21 cellular contexts compared by ENCODE assay signal in genomic region chr17:62794666-62794971, GRCh38. TPM values are rescaled to one million over a fixed set of nuclear protein-coding genes. Genes with fewer than 3 reads are reported as not detected.
DNase-seq lines count a peak whose midpoint lies in the region; ATAC-seq and TF ChIP-seq lines count a peak whose summit lies in the region.
"Had no signal": no experiment of that assay in that cellular context is flagged by ENCODE, and none has a peak within 500 bp of the region (broad histone marks: within the 10 kb centered on the region; RNA-seq: fewer than 3 reads in every experiment).

No MANE protein-coding gene starts in this region.

- H2BK15ac ChIP-seq in IMR-90 (ENCODE audit: low read depth, low read length) (peak overlapping the region; percentile 88; the same call in 2 of the 3 replicates), H9 (ENCODE audit: low read depth, low read length) (no peak overlapping the region)

- H3K27ac ChIP-seq in IMR-90 (ENCODE audit: insufficient read depth, low read length) (no peak overlapping the region), testis (no peak overlapping the region), H9 (ENCODE audit: insufficient read length, low read depth, low read length) (no peak overlapping the region)
- H3K27ac ChIP-seq in naive thymus-derived CD4-positive, alpha-beta T cell (ENCODE audit: low read depth, low read length): no peak overlapping the region
- H3K27ac ChIP-seq: 22Rv1, PC-9, sigmoid colon had no signal

- H3K36me3 ChIP-seq in IMR-90 (ENCODE audit: control insufficient read depth, insufficient read depth, low read length) (no peaks in the 10 kb centered on the region), testis (ENCODE audit: low read depth, missing control alignments) (no peaks in the 10 kb centered on the region)
- no peaks in the 10 kb centered on the region for H3K36me3 ChIP-seq in naive thymus-derived CD4-positive, alpha-beta T cell (ENCODE audit: control insufficient read depth in 2 of 3, insufficient read depth in 3 of 3, low read length in 3 of 3)
- H3K36me3 ChIP-seq: sigmoid colon had no signal

- no peak overlapping the region for H2AFZ ChIP-seq in IMR-90 (replicated peaks; ENCODE audit: low read length, poor library complexity)
- H2AFZ ChIP-seq in H9 (ENCODE audit: low read length): no peak overlapping the region
- H2AFZ ChIP-seq: PC-9 had no signal

- POLR2A ChIA-PET in IMR-90 (lab: Charles Lee; ENCODE audit: unreplicated experiment): no interaction called here
- POLR2A ChIA-PET in activated CD8-positive, alpha-beta T cell treated with anti-CD3 and anti-CD28 coated beads, Interleukin-2, amount 10 ng/mL, durations not matched to agents 7 days and 5 days (lab: Charles Lee): no interaction called here
- POLR2A ChIA-PET in naive thymus-derived CD4-positive, alpha-beta T cell (lab: Charles Lee): no interaction called here

- H3K4me3 Mint-ChIP-seq in T-helper 1 cell treated with Interleukin-12 subunit alpha and Interleukin-12 subunit beta and Interleukin-4 antibody, amounts not matched to agents 30 μg/mL and 1 μg/mL, for 36 hours: peak overlapping the region; percentile 2
- H3K4me3 Mint-ChIP-seq in activated CD8-positive, alpha-beta T cell treated with anti-CD3 and anti-CD28 coated beads, Interleukin-2, amount 10 ng/mL, durations not matched to agents 7 days and 5 days: no peak overlapping the region
- peak overlapping the region in 9 of 10 donors; percentile 37 to 79 (median 63) for H3K4me3 Mint-ChIP-seq in naive thymus-derived CD4-positive, alpha-beta T cell
- no peak overlapping the region for H3K4me3 Mint-ChIP-seq in H9
- H3K4me3 Mint-ChIP-seq: type B pancreatic cell had no signal

- peak overlapping the region; percentile 99 for H2AK5ac ChIP-seq in IMR-90 (ENCODE audit: low read depth, low read length)
- no peak overlapping the region for H2AK5ac ChIP-seq in H9 (ENCODE audit: insufficient read length, low read length)

- dilution Hi-C loops in IMR-90 (cut with HindIII; ENCODE audit: low sequenced_read_pairs, unreplicated experiment): no loop called here

- no peak for TF ChIP-seq RAD21 in IMR-90 (IDR thresholded peaks at IDR 0.05; ENCODE audit: low read length)

- H3K79me1 ChIP-seq in IMR-90 (ENCODE audit: low read depth in 1 of 2, low read length in 2 of 2): no peaks in the 10 kb centered on the region
- H3K79me1 ChIP-seq in H9 (ENCODE audit: insufficient read depth, low read depth, low read length, poor library complexity, severe bottlenecking): no peaks in the 10 kb centered on the region

- H3K4me1 ChIP-seq in IMR-90 (ENCODE audit: control insufficient read depth, insufficient read depth, low read length) (peaks cover 12% of the 10 kb centered on the region), testis (no peaks in the 10 kb centered on the region), H9 (ENCODE audit: insufficient read depth, low read length) (no peaks in the 10 kb centered on the region)
- peaks cover 0 to 5% of the 10 kb centered on the region in 2 donors for H3K4me1 ChIP-seq in naive thymus-derived CD4-positive, alpha-beta T cell (ENCODE audit: control insufficient read depth in 2 of 2, insufficient read depth in 2 of 2, low read length in 2 of 2)
- H3K4me1 ChIP-seq: sigmoid colon had no signal

- H2BK20ac ChIP-seq in IMR-90 (ENCODE audit: low read depth, low read length) (peak overlapping the region; percentile 41), H9 (ENCODE audit: low read depth, low read length, poor library complexity, severe bottlenecking) (no peak overlapping the region)

- ATAC-seq in IMR-90 (ENCODE audit: low read depth) (no peak), GM19035 (IDR thresholded peaks at IDR 0.05; ENCODE audit: unreplicated experiment) (no peak)
- no peak for ATAC-seq in activated CD8-positive, alpha-beta T cell treated with anti-CD3 and anti-CD28 coated beads, Interleukin-2, amount 10 ng/mL, durations not matched to agents 7 days and 5 days
- no peak for ATAC-seq in naive thymus-derived CD4-positive, alpha-beta T cell

- 0 out of 2 replicates have a peak, but pooled peaks cover 5% of the 10 kb centered on the region for H3K9me1 ChIP-seq in IMR-90 (ENCODE audit: insufficient read depth, low read length)

- peak overlapping the region; percentile 70; the same call in 1 of the 2 replicates for H4K91ac ChIP-seq in IMR-90 (ENCODE audit: insufficient read depth, low read depth, low read length)
- H4K91ac ChIP-seq in H9 (ENCODE audit: insufficient read length, low read depth, low read length): no peak overlapping the region

- H3K4me3 ChIP-seq in IMR-90 (ENCODE audit: insufficient read depth, low read depth, low read length) (no peak overlapping the region), testis (no peak overlapping the region)
- peak overlapping the region; percentile 29 for H3K4me3 ChIP-seq in naive thymus-derived CD4-positive, alpha-beta T cell (ENCODE audit: low read length)
- H3K4me3 ChIP-seq: PC-9, sigmoid colon had no signal

- DNase-seq in T-helper 1 cell (no peak), IMR-90 (no peak), testis (no peak), H9 (no peak)
- no peak for DNase-seq in activated CD8-positive, alpha-beta T cell treated with anti-CD3 and anti-CD28 coated beads, Interleukin-2, amount 10 ng/mL, durations not matched to agents 7 days and 5 days
- no peak for DNase-seq in naive thymus-derived CD4-positive, alpha-beta T cell
- DNase-seq: activated CD4-positive, CD25-positive, alpha-beta regulatory T cell; cortex of kidney; HCEC 1CT; mesendoderm; NCI-H2029; NCI-H69; occipital lobe; PC-9; sigmoid colon; SK-N-SH; stimulated activated CD4-positive, alpha-beta T cell treated with anti-CD3 and anti-CD28 coated beads, Interleukin-2, amount 100 ng/mL, for 48 hours had no signal

- no TSS peak for BruUV-seq in IMR-90 (replicated peaks; lab: Mats Ljungman, UMichigan)

- TF ChIP-seq CTCF in IMR-90 (conservative IDR thresholded peaks at IDR 0.05; ENCODE audit: low read depth, low read length): no peak
- TF ChIP-seq CTCF in testis (IDR thresholded peaks at IDR 0.05): no peak
- no peak for TF ChIP-seq CTCF in H9 (conservative IDR thresholded peaks at IDR 0.05)

- H3K27ac Mint-ChIP-seq in T-helper 1 cell treated with Interleukin-12 subunit alpha and Interleukin-12 subunit beta and Interleukin-4 antibody, amounts not matched to agents 30 μg/mL and 1 μg/mL, for 36 hours: no peak overlapping the region
- H3K27ac Mint-ChIP-seq in activated CD8-positive, alpha-beta T cell treated with anti-CD3 and anti-CD28 coated beads, Interleukin-2, amount 10 ng/mL, durations not matched to agents 7 days and 5 days: peak overlapping the region; percentile 22
- peak overlapping the region in 2 of 9 donors; percentile 14 to 36 for H3K27ac Mint-ChIP-seq in naive thymus-derived CD4-positive, alpha-beta T cell
- no peak overlapping the region for H3K27ac Mint-ChIP-seq in H9
- H3K27ac Mint-ChIP-seq: type B pancreatic cell had no signal

- H3K9me3 Mint-ChIP-seq in T-helper 1 cell treated with Interleukin-12 subunit alpha and Interleukin-12 subunit beta and Interleukin-4 antibody, amounts not matched to agents 30 μg/mL and 1 μg/mL, for 36 hours: peaks cover 7% of the 10 kb centered on the region
- no peaks in the 10 kb centered on the region for H3K9me3 Mint-ChIP-seq in activated CD8-positive, alpha-beta T cell treated with anti-CD3 and anti-CD28 coated beads, Interleukin-2, amount 10 ng/mL, durations not matched to agents 7 days and 5 days (ENCODE audit: insufficient read depth)
- peaks cover 0 to 17% (median 3%) of the 10 kb centered on the region in 11 donors for H3K9me3 Mint-ChIP-seq in naive thymus-derived CD4-positive, alpha-beta T cell
- peaks cover 8 to 16% of the 10 kb centered on the region in 2 experiments for H3K9me3 Mint-ChIP-seq in H9

- H3K27me3 Mint-ChIP-seq in T-helper 1 cell treated with Interleukin-12 subunit alpha and Interleukin-12 subunit beta and Interleukin-4 antibody, amounts not matched to agents 30 μg/mL and 1 μg/mL, for 36 hours (ENCODE audit: low read depth): peaks cover 17% of the 10 kb centered on the region
- peaks cover 16% of the 10 kb centered on the region for H3K27me3 Mint-ChIP-seq in activated CD8-positive, alpha-beta T cell treated with anti-CD3 and anti-CD28 coated beads, Interleukin-2, amount 10 ng/mL, durations not matched to agents 7 days and 5 days (ENCODE audit: low read depth)
- peaks cover 11 to 24% (median 17%) of the 10 kb centered on the region in 5 donors for H3K27me3 Mint-ChIP-seq in naive thymus-derived CD4-positive, alpha-beta T cell
- H3K27me3 Mint-ChIP-seq in H9 (ENCODE audit: low read depth): no peaks in the 10 kb centered on the region; the same call in 1 of the 2 replicates

- H3K4me1 Mint-ChIP-seq in T-helper 1 cell treated with Interleukin-12 subunit alpha and Interleukin-12 subunit beta and Interleukin-4 antibody, amounts not matched to agents 30 μg/mL and 1 μg/mL, for 36 hours (ENCODE audit: low read depth): peaks cover 8% of the 10 kb centered on the region
- peaks cover 6% of the 10 kb centered on the region for H3K4me1 Mint-ChIP-seq in activated CD8-positive, alpha-beta T cell treated with anti-CD3 and anti-CD28 coated beads, Interleukin-2, amount 10 ng/mL, durations not matched to agents 7 days and 5 days (ENCODE audit: low read depth)
- peaks cover 7 to 14% (median 11%) of the 10 kb centered on the region in 7 donors for H3K4me1 Mint-ChIP-seq in naive thymus-derived CD4-positive, alpha-beta T cell
- H3K4me1 Mint-ChIP-seq in H9: peaks cover 14 to 19% of the 10 kb centered on the region in 2 experiments; a peak in 3 of 4 replicates

- no peak overlapping the region for H3T11ph ChIP-seq in H9 (ENCODE audit: low read length)

- H2AK9ac ChIP-seq in IMR-90 (replicated peaks; ENCODE audit: low read depth, low read length, poor library complexity): no peak overlapping the region

- H3K56ac ChIP-seq in IMR-90 (ENCODE audit: extremely low read depth, insufficient read depth, low read length): no peak overlapping the region
- no peak overlapping the region for H3K56ac ChIP-seq in H9 (ENCODE audit: insufficient read length, low read depth, low read length)

- H3K18ac ChIP-seq in IMR-90 (ENCODE audit: low read depth, low read length) (peak overlapping the region; percentile 86), H9 (ENCODE audit: insufficient read length, low read depth, low read length) (no peak overlapping the region)

- no peaks in the 10 kb centered on the region; the same call in 1 of the 2 replicates for H4K20me1 ChIP-seq in IMR-90 (ENCODE audit: insufficient read depth, low read length)
- H4K20me1 ChIP-seq in H9 (ENCODE audit: control insufficient read depth, insufficient read depth, insufficient read length): no peaks in the 10 kb centered on the region

- no peak for TF ChIP-seq POLR2A in IMR-90 (IDR thresholded peaks at IDR 0.05; ENCODE audit: low read depth, low read length)
- TF ChIP-seq POLR2A in testis (IDR thresholded peaks at IDR 0.05): no peak

- peak overlapping the region; percentile 78; the same call in 1 of the 2 replicates for H4K5ac ChIP-seq in IMR-90 (ENCODE audit: low read depth, low read length)
- no peak overlapping the region for H4K5ac ChIP-seq in H9 (ENCODE audit: insufficient read length, low read depth, low read length)

- H3K27me3 ChIP-seq in IMR-90 (ENCODE audit: control insufficient read depth, insufficient read depth, low read length) (no peaks in the 10 kb centered on the region), testis (no peaks in the 10 kb centered on the region), H9 (ENCODE audit: insufficient read depth, low read length) (no peaks in the 10 kb centered on the region)
- H3K27me3 ChIP-seq in naive thymus-derived CD4-positive, alpha-beta T cell (ENCODE audit: control insufficient read depth in 2 of 2, insufficient read depth in 2 of 2, low read length in 2 of 2): no peaks in the 10 kb centered on the region
- H3K27me3 ChIP-seq: sigmoid colon had no signal

- intact Hi-C loops in IMR-90 (cut with micrococcal nuclease): no loop called here
- intact Hi-C loops in naive thymus-derived CD4-positive, alpha-beta T cell (cut with micrococcal nuclease): no loop called here
- intact Hi-C loops in testis (cut with DNase I; ENCODE audit: low total_unique reads): no loop called here

- no peaks in the 10 kb centered on the region for H3K79me2 ChIP-seq in H9 (ENCODE audit: insufficient read depth, low read length)

- H3K9ac ChIP-seq in IMR-90 (ENCODE audit: low read depth, low read length) (no peak overlapping the region), H9 (ENCODE audit: extremely low read depth, insufficient read length, low read length) (no peak overlapping the region)
- H3K9ac ChIP-seq: SK-N-SH had no signal

- H2BK5ac ChIP-seq in IMR-90 (ENCODE audit: low read depth, low read length, poor library complexity, severe bottlenecking): peak overlapping the region; percentile 100
- H2BK5ac ChIP-seq in H9 (ENCODE audit: insufficient read length, low read length): no peak overlapping the region

- H3K23ac ChIP-seq in IMR-90 (ENCODE audit: low read depth, low read length) (no peak overlapping the region), H9 (ENCODE audit: insufficient read length, low read depth, low read length) (no peak overlapping the region)

- H3K14ac ChIP-seq in IMR-90 (replicated peaks; ENCODE audit: low read depth, low read length) (peak overlapping the region; percentile 5; the same call in 1 of the 2 replicates), H9 (ENCODE audit: insufficient read depth, low read length) (no peak overlapping the region)

- peak overlapping the region; percentile 29 to 43; a peak in 2 of 4 replicates for H4K8ac ChIP-seq in IMR-90 (ENCODE audit: low read depth in 2 of 2, low read length in 2 of 2)
- no peak overlapping the region for H4K8ac ChIP-seq in H9 (replicated peaks; ENCODE audit: insufficient read length, low read depth, low read length)

- peaks cover 2% of the 10 kb centered on the region for H3K36me3 Mint-ChIP-seq in T-helper 1 cell treated with Interleukin-12 subunit alpha and Interleukin-12 subunit beta and Interleukin-4 antibody, amounts not matched to agents 30 μg/mL and 1 μg/mL, for 36 hours (ENCODE audit: low read depth)
- H3K36me3 Mint-ChIP-seq in activated CD8-positive, alpha-beta T cell treated with anti-CD3 and anti-CD28 coated beads, Interleukin-2, amount 10 ng/mL, durations not matched to agents 7 days and 5 days (ENCODE audit: low read depth): peaks cover 6% of the 10 kb centered on the region
- no peaks in the 10 kb centered on the region for H3K36me3 Mint-ChIP-seq in naive thymus-derived CD4-positive, alpha-beta T cell
- H3K36me3 Mint-ChIP-seq in H9 (ENCODE audit: insufficient read depth in 1 of 3, low read depth in 3 of 3): peaks cover 0 to 25% (median 3%) of the 10 kb centered on the region in 3 experiments; a peak in 6 of 7 replicates
- H3K36me3 Mint-ChIP-seq: type B pancreatic cell had no signal

- H3K4ac ChIP-seq in IMR-90 (ENCODE audit: low read depth, low read length) (peak overlapping the region; percentile 57), H9 (ENCODE audit: low read depth, low read length) (no peak overlapping the region)

- H2BK12ac ChIP-seq in H9 (ENCODE audit: insufficient read length, low read depth, low read length): no peak overlapping the region

- in situ Hi-C loops in IMR-90 (cut with MboI; ENCODE audit: low sequenced_read_pairs): no loop called here

- H3K23me2 ChIP-seq in H9 (ENCODE audit: insufficient read length, low read depth, low read length, poor library complexity, severe bottlenecking): no peaks in the 10 kb centered on the region

- H3K9me3 ChIP-seq in IMR-90 (ENCODE audit: control insufficient read depth, insufficient read depth, low read length) (no peaks in the 10 kb centered on the region), testis (no peaks in the 10 kb centered on the region), H9 (ENCODE audit: control insufficient read depth, low read depth, low read length) (no peaks in the 10 kb centered on the region)
- H3K9me3 ChIP-seq in naive thymus-derived CD4-positive, alpha-beta T cell (ENCODE audit: control insufficient read depth in 2 of 3, low read length in 3 of 3): no peaks in the 10 kb centered on the region
- H3K9me3 ChIP-seq: sigmoid colon, SK-N-SH had no signal

- CTCF ChIA-PET in IMR-90 (lab: Yijun Ruan, JAX): interaction anchor here (1.2 kb wide), 1 partner anchor 93 kb away, joined by 4 read pairs; no protein-coding TSS in a partner anchor
- CTCF ChIA-PET in activated CD8-positive, alpha-beta T cell treated with anti-CD3 and anti-CD28 coated beads, Interleukin-2, amount 10 ng/mL, durations not matched to agents 7 days and 5 days (lab: Charles Lee): no interaction called here
- CTCF ChIA-PET in naive thymus-derived CD4-positive, alpha-beta T cell (lab: Charles Lee): no interaction called here

- no CpG with 5 or more reads among the region's 4 CpGs for WGBS in IMR-90 (ENCODE audit: extremely low coverage in 2 of 2, insufficient read length in 1 of 2), 2 experiments
- WGBS in testis, 2 donors: 42 to 48% methylated on average over 4 of the region's 4 CpGs
- WGBS in H9 (ENCODE audit: extremely low coverage, insufficient read length, low lambda C conversion rate): no CpG with 5 or more reads among the region's 4 CpGs

- H3K4me2 ChIP-seq in IMR-90 (ENCODE audit: low read depth, low read length) (no peak overlapping the region), H9 (ENCODE audit: insufficient read depth, insufficient read length, low read length) (no peak overlapping the region)
- H3K4me2 ChIP-seq: PC-9, SK-N-SH had no signal

- H2BK120ac ChIP-seq in IMR-90 (ENCODE audit: low read depth, low read length): peak overlapping the region; percentile 79
- no peak overlapping the region for H2BK120ac ChIP-seq in H9 (ENCODE audit: low read depth, low read length, poor library complexity, severe bottlenecking)

RNA-seq across cellular contexts. Expression of gene MARCHF10, which starts 13.5 kb away (rescaled TPM):
- under 0.01 and 0.18 TPM in 2 replicates for total RNA-seq in IMR-90 (2012; rRNA removed)
- polyA plus RNA-seq in IMR-90 (2012; rRNA removed): 0.10 and 0.74 TPM in 2 replicates
- 0.33 and 0.42 TPM in 2 replicates for polyA plus RNA-seq in IMR-90 (2012; cell fraction: cytosol; rRNA removed)
- polyA plus RNA-seq in IMR-90 (2012; cell fraction: nucleus; rRNA removed; ENCODE audit: low replicate concordance): 0.50 and 1.2 TPM in 2 replicates
- not detected for total RNA-seq in activated CD8-positive, alpha-beta T cell treated with anti-CD3 and anti-CD28 coated beads, Interleukin-2, amount 10 ng/mL, durations not matched to agents 7 days and 5 days
- total RNA-seq in naive thymus-derived CD4-positive, alpha-beta T cell: under 1 TPM in 1 of 5 experiments, not detected in 4; 0.29 TPM
- under 1 TPM; 0.13 to 0.43 TPM for polyA plus RNA-seq in naive thymus-derived CD4-positive, alpha-beta T cell
- 100 to 1,000 TPM in 1 of 2 donors, 10 to 100 TPM in 1; 61.5 to 118 TPM for total RNA-seq in testis
- 266 TPM for polyA plus RNA-seq in testis (ENCODE audit: insufficient read depth, low read depth, low replicate concordance)
- total RNA-seq in H9 (2021): 0.39 TPM in 1 of 2 replicates, not detected in the other

Comparison
In these comparisons a context has a peak if more than half of its experiments do, and no peak if none do; other contexts are left out.
1. H3K4me3 Mint-ChIP-seq: peak in T-helper 1 cell treated with Interleukin-12 subunit alpha and Interleukin-12 subunit beta and Interleukin-4 antibody, amounts not matched to agents 30 μg/mL and 1 μg/mL, for 36 hours (single experiment) and naive thymus-derived CD4-positive, alpha-beta T cell (9 of 10); none in activated CD8-positive, alpha-beta T cell treated with anti-CD3 and anti-CD28 coated beads, Interleukin-2, amount 10 ng/mL, durations not matched to agents 7 days and 5 days (single experiment) and H9 (0 of 2).
2. RNA of gene MARCHF10, which starts 13.5 kb away (total RNA-seq): 61.5 to 118 TPM in testis; under 0.01 to 0.18 TPM in IMR-90, 0.39 TPM in H9, not detected in activated CD8-positive, alpha-beta T cell treated with anti-CD3 and anti-CD28 coated beads, Interleukin-2, amount 10 ng/mL, durations not matched to agents 7 days and 5 days and 0.29 TPM in naive thymus-derived CD4-positive, alpha-beta T cell; every median in the first group is over 10 times any median in the second.